11 cellular contexts compared by ENCODE assay signal in genomic region chr1:2276803-2277580, GRCh38. TPM values are rescaled to one million over a fixed set of nuclear protein-coding genes. Genes with fewer than 3 reads are reported as not detected.
DNase-seq lines count a peak whose midpoint lies in the region; ATAC-seq and TF ChIP-seq lines count a peak whose summit lies in the region.
"Had no signal": no experiment of that assay in that cellular context is flagged by ENCODE, and none has a peak within 500 bp of the region (broad histone marks: within the 10 kb centered on the region; RNA-seq: fewer than 3 reads in every experiment).

No MANE protein-coding gene starts in this region.

- H3K4me1 ChIP-seq in sigmoid colon: peaks cover 0 to 83% (median 81%) of the 10 kb centered on the region in 4 donors

- peaks cover 48% of the 10 kb centered on the region for H3K4me1 Mint-ChIP-seq in activated CD4-positive, alpha-beta memory T cell treated with anti-CD3 and anti-CD28 coated beads for 36 hours (ENCODE audit: low read depth)

- WGBS in sigmoid colon, 2 donors: 87 to 89% methylated on average over 12 of the region's 12 CpGs

- TF ChIP-seq EP300 in sigmoid colon (IDR thresholded peaks at IDR 0.05): no peak

- intact Hi-C loops in activated CD4-positive, alpha-beta memory T cell treated with anti-CD3 and anti-CD28 coated beads for 36 hours (cut with micrococcal nuclease): no loop called here
- intact Hi-C loops in sigmoid colon (cut with DNase I): loop anchor here (5.0 kb wide), 1 partner anchor 35 kb away; no protein-coding TSS in a partner anchor

- H3K36me3 ChIP-seq in sigmoid colon: no peaks in the 10 kb centered on the region
- H3K36me3 ChIP-seq: gastrocnemius medialis had no signal

- H3K27me3 ChIP-seq in sigmoid colon: no peaks in the 10 kb centered on the region
- H3K27me3 ChIP-seq: gastrocnemius medialis had no signal

- H3K27ac ChIP-seq in sigmoid colon: peak overlapping the region; percentile 73 to 81 (median 76)

- H3K27ac Mint-ChIP-seq in activated CD4-positive, alpha-beta memory T cell treated with anti-CD3 and anti-CD28 coated beads for 36 hours: peak overlapping the region; percentile 55

- CTCF ChIA-PET in activated CD4-positive, alpha-beta memory T cell treated with anti-CD3 and anti-CD28 coated beads for 36 hours (lab: Charles Lee): no interaction called here

- no peaks in the 10 kb centered on the region for H3K9me3 ChIP-seq in sigmoid colon
- H3K9me3 ChIP-seq: gastrocnemius medialis had no signal

- no peaks in the 10 kb centered on the region for H3K9me3 Mint-ChIP-seq in activated CD4-positive, alpha-beta memory T cell treated with anti-CD3 and anti-CD28 coated beads for 36 hours

- DNase-seq in EH (ENCODE audit: low read depth): peak; percentile 60
- no peak for DNase-seq in activated CD4-positive, alpha-beta memory T cell treated with anti-CD3 and anti-CD28 coated beads for 36 hours
- DNase-seq in fibroblast of mammary gland (ENCODE audit: low read depth): peak; percentile 77
- no peak for DNase-seq in sigmoid colon
- DNase-seq: activated effector memory CD4-positive, alpha-beta T cell treated with anti-CD3 and anti-CD28 coated beads, Interleukin-2, amount 50 U/mL, for 16 hours; gastrocnemius medialis; stimulated activated CD4-positive, alpha-beta T cell treated with anti-CD3 and anti-CD28 coated beads, Interleukin-4, amount 100 ng/mL, for 1 hour had no signal

- H3K36me3 Mint-ChIP-seq in activated CD4-positive, alpha-beta memory T cell treated with anti-CD3 and anti-CD28 coated beads for 36 hours: peaks cover 8% of the 10 kb centered on the region

- H3K4me3 Mint-ChIP-seq in activated CD4-positive, alpha-beta memory T cell treated with anti-CD3 and anti-CD28 coated beads for 36 hours: no peak overlapping the region

- H3K27me3 Mint-ChIP-seq in activated CD4-positive, alpha-beta memory T cell treated with anti-CD3 and anti-CD28 coated beads for 36 hours: no peaks in the 10 kb centered on the region

- POLR2A ChIA-PET in activated CD4-positive, alpha-beta memory T cell treated with anti-CD3 and anti-CD28 coated beads for 36 hours (lab: Charles Lee): interaction anchor here (0.7 kb wide), 1 partner anchor 548 kb away, joined by 3 read pairs; no protein-coding TSS in a partner anchor

- TF ChIP-seq CTCF in fibroblast of mammary gland (conservative IDR thresholded peaks at IDR 0.05; ENCODE audit: control insufficient read depth, insufficient read depth, low read depth, low read length): no peak
- TF ChIP-seq CTCF in sigmoid colon (IDR thresholded peaks at IDR 0.05): no peak

- TF ChIP-seq POLR2A in sigmoid colon (IDR thresholded peaks at IDR 0.05): no peak

- no peak overlapping the region for H3K4me3 ChIP-seq in fibroblast of mammary gland (ENCODE audit: control insufficient read depth, low read depth, low read length)
- H3K4me3 ChIP-seq in sigmoid colon: no peak overlapping the region
- H3K4me3 ChIP-seq: gastrocnemius medialis had no signal

- no peak for ATAC-seq in HG03432 (IDR thresholded peaks at IDR 0.05; ENCODE audit: unreplicated experiment)
- no peak for ATAC-seq in GM21515 (IDR thresholded peaks at IDR 0.05; ENCODE audit: unreplicated experiment)
- ATAC-seq in HG02970 (IDR thresholded peaks at IDR 0.05; ENCODE audit: low FRiP score, unreplicated experiment): no peak
- ATAC-seq in HG02623 (IDR thresholded peaks at IDR 0.05; ENCODE audit: unreplicated experiment): no peak
- ATAC-seq: gastrocnemius medialis had no signal

RNA-seq across cellular contexts. Expression of gene SKI, which starts 48.9 kb away (rescaled TPM):
- total RNA-seq in activated CD4-positive, alpha-beta memory T cell treated with anti-CD3 and anti-CD28 coated beads for 36 hours: 10 to 100 TPM; 28.3 to 28.9 TPM
- 10 to 100 TPM; 18.9 to 50.4 (median 26.9) TPM for total RNA-seq in sigmoid colon
- 10 to 100 TPM in 1 of 3 donors, 1 to 10 TPM in 2; 5.8 to 20.0 (median 6.6) TPM for polyA plus RNA-seq in sigmoid colon

Comparison
In these comparisons a context has a peak if more than half of its experiments do, and no peak if none do; other contexts are left out.
1. DNase-seq: peak in EH (single experiment) and fibroblast of mammary gland (single experiment); none in activated CD4-positive, alpha-beta memory T cell treated with anti-CD3 and anti-CD28 coated beads for 36 hours (single experiment) and sigmoid colon (single experiment).